1 cellular context compared by ENCODE assay signal in genomic region chr9:4663956-4664355, GRCh38.
TF ChIP-seq lines count a peak whose summit lies in the region.

No MANE protein-coding gene starts in this region.

TF ChIP-seq in K562, 482 proteins besides CTCF, POLR2A, EP300 and RAD21:
- TF ChIP-seq SP2 (IDR thresholded peaks at IDR 0.05; ENCODE audit: extremely low read depth, low read depth, low read length, poor library complexity, severe bottlenecking) = no peak
- TF ChIP-seq MEF2A (IDR thresholded peaks at IDR 0.05; ENCODE audit: control insufficient read depth, low read depth, low read length) = no peak
- TF ChIP-seq L3MBTL2 (IDR thresholded peaks at IDR 0.05) = no peak
- TF ChIP-seq LCOR (CRISPR knock-in tag; IDR thresholded peaks at IDR 0.05) = no peak
- TF ChIP-seq HNRNPLL (IDR thresholded peaks at IDR 0.05; ENCODE audit: low read depth, low read length, poor library complexity, severe bottlenecking) = no peak
- TF ChIP-seq BACH1 (tag; IDR thresholded peaks at IDR 0.05) = no peak
- TF ChIP-seq PTTG1 (tag; IDR thresholded peaks at IDR 0.05; ENCODE audit: low read depth) = no peak
